30 cellular contexts compared by ENCODE assay signal in genomic region chr2:50943781-50944180, GRCh38.
"Had no signal": no experiment of that assay in that cellular context is flagged by ENCODE, and none has a peak within 500 bp of the region (broad histone marks: within the 10 kb centered on the region; RNA-seq: fewer than 3 reads in every experiment).

No MANE protein-coding gene starts in this region.

- H3K4me1 ChIP-seq: neural progenitor cell, parathyroid adenoma, psoas muscle, right lobe of liver, spleen, suprapubic skin, testis, transverse colon, upper lobe of left lung, vagina had no signal

- H3K36me3 ChIP-seq: neural progenitor cell, ovary, right lobe of liver, spleen, suprapubic skin, tibial artery, transverse colon, upper lobe of left lung, vagina had no signal

- H3K27me3 ChIP-seq: neural progenitor cell, right lobe of liver, spleen, suprapubic skin, testis, tibial artery, transverse colon, upper lobe of left lung, vagina had no signal

- DNase-seq: naive thymus-derived CD8-positive, alpha-beta T cell; occipital lobe; ovary; posterior cingulate gyrus; psoas muscle; right cardiac atrium; right lobe of liver; spleen; stimulated activated CD4-positive, alpha-beta T cell treated with anti-CD3 and anti-CD28 coated beads, Interleukin-12 subunit alpha, Interleukin-12 subunit beta, amount 100 ng/mL, for 4 hours; stimulated activated CD4-positive, alpha-beta T cell treated with anti-CD3 and anti-CD28 coated beads, Interleukin-1b, Interleukin-23, amount 100 ng/mL, for 48 hours; stimulated activated CD4-positive, alpha-beta T cell treated with anti-CD3 and anti-CD28 coated beads, Interleukin-4, amount 100 ng/mL, for 1 hour; stimulated activated CD4-positive, alpha-beta T cell treated with anti-CD3 and anti-CD28 coated beads, Interleukin-4, amount 100 ng/mL, for 4 hours; stimulated activated CD8-positive, alpha-beta memory T cell treated with anti-CD3 and anti-CD28 coated beads, Interleukin-4, amount 100 ng/mL, for 48 hours; stimulated activated naive CD4-positive, alpha-beta T cell; stimulated activated naive CD8-positive, alpha-beta T cell treated with anti-CD3 and anti-CD28 coated beads, Interleukin-15, amount 100 ng/mL, for 72 hours; stimulated activated naive CD8-positive, alpha-beta T cell treated with anti-CD3 and anti-CD28 coated beads, Interleukin-15, Interleukin-2, amounts not matched to agents 100 U/mL and 50 U/mL, for 24 hours; substantia nigra; testis; tibial artery; transverse colon; upper lobe of left lung had no signal

- H3K9ac ChIP-seq: neural progenitor cell, parathyroid adenoma had no signal

- H3K27ac Mint-ChIP-seq: naive thymus-derived CD8-positive, alpha-beta T cell; natural killer cell treated with Interleukin-12 subunit alpha and Interleukin-12 subunit beta and Interleukin-15 and Interleukin-18, amount 100 ng/mL, for 72 hours; neural progenitor cell; progenitor cell of endocrine pancreas; stimulated activated memory B cell treated with anti-CD40 and anti-IgM and Interleukin-4, amounts not matched to agents 10 μg/mL and 1 μg/mL and 100 μg/mL, for 72 hours; stimulated activated naive CD8-positive, alpha-beta T cell treated with anti-CD3 and anti-CD28 coated beads, Interleukin-15, amount 100 ng/mL, for 72 hours had no signal

- H3K4me3 ChIP-seq: neural progenitor cell, ovary, psoas muscle, right lobe of liver, skin epidermis, smooth muscle cell, spleen, suprapubic skin, testis, tibial artery, transverse colon, upper lobe of left lung, vagina had no signal

- H3K4me3 Mint-ChIP-seq: naive thymus-derived CD8-positive, alpha-beta T cell; natural killer cell treated with Interleukin-12 subunit alpha and Interleukin-12 subunit beta and Interleukin-15 and Interleukin-18, amount 100 ng/mL, for 72 hours; neural progenitor cell; stimulated activated memory B cell treated with anti-CD40 and anti-IgM and Interleukin-4, amounts not matched to agents 10 μg/mL and 1 μg/mL and 100 μg/mL, for 72 hours; stimulated activated naive CD8-positive, alpha-beta T cell treated with anti-CD3 and anti-CD28 coated beads, Interleukin-15, amount 100 ng/mL, for 72 hours had no signal

- H3K9me3 ChIP-seq: ovary, psoas muscle, right lobe of liver, testis, vagina had no signal

- H3K36me3 Mint-ChIP-seq: neural progenitor cell; stimulated activated memory B cell treated with anti-CD40 and anti-IgM and Interleukin-4, amounts not matched to agents 10 μg/mL and 1 μg/mL and 100 μg/mL, for 72 hours had no signal

- H3K4me1 Mint-ChIP-seq: naive thymus-derived CD8-positive, alpha-beta T cell; neural progenitor cell; stimulated activated memory B cell treated with anti-CD40 and anti-IgM and Interleukin-4, amounts not matched to agents 10 μg/mL and 1 μg/mL and 100 μg/mL, for 72 hours; stimulated activated naive CD8-positive, alpha-beta T cell treated with anti-CD3 and anti-CD28 coated beads, Interleukin-15, amount 100 ng/mL, for 72 hours had no signal

- H3K27me3 Mint-ChIP-seq: naive thymus-derived CD8-positive, alpha-beta T cell; natural killer cell treated with Interleukin-12 subunit alpha and Interleukin-12 subunit beta and Interleukin-15 and Interleukin-18, amount 100 ng/mL, for 72 hours; progenitor cell of endocrine pancreas; stimulated activated memory B cell treated with anti-CD40 and anti-IgM and Interleukin-4, amounts not matched to agents 10 μg/mL and 1 μg/mL and 100 μg/mL, for 72 hours; stimulated activated naive CD8-positive, alpha-beta T cell treated with anti-CD3 and anti-CD28 coated beads, Interleukin-15, amount 100 ng/mL, for 72 hours had no signal
